ENCODE assay signal across 16 cellular contexts in the genomic region with DNA sequence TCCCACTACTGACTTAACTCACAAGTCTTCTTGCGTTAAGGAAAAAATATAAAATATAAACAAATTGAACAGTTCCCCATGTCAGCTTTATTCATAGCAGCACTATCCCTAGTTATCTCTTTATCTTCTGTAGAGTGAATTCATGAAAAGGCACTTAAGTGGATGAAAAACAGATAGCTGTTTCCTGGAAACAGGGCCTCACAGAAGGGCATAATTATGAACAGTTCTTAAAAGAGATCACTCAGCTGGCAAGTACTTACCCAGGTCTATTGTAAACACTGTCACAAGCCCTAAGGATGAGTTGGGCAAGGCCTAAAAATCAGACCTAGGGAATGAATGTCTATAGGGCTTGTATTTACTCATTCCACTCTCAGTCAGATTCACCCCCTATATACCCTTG. TPM values are rescaled to one million over a fixed set of nuclear protein-coding genes. Genes with fewer than 3 reads are reported as not detected.
DNase-seq lines count a peak whose midpoint lies in the region; ATAC-seq, FAIRE-seq and TF ChIP-seq lines count a peak whose summit lies in the region.
"Had no signal": no experiment of that assay in that cellular context is flagged by ENCODE, and none has a peak within 500 bp of the region (broad histone marks: within the 10 kb centered on the region; RNA-seq: fewer than 3 reads in every experiment).

No MANE protein-coding gene starts in this region.

- no peaks in the 10 kb centered on the region for H3K36me3 ChIP-seq in CD4-positive, CD25-positive, alpha-beta regulatory T cell (ENCODE audit: control insufficient read depth, insufficient read depth, low read length)
- H3K36me3 ChIP-seq: BLaER1 had no signal

- H3K4me1 ChIP-seq in CD4-positive, CD25-positive, alpha-beta regulatory T cell (ENCODE audit: control insufficient read depth, insufficient read depth, low read length, poor library complexity, severe bottlenecking), result peaks cover 7% of the 10 kb centered on the region
- H3K4me1 ChIP-seq: BLaER1 had no signal

- no peak overlapping the region for H3K4me3 ChIP-seq in CD4-positive, CD25-positive, alpha-beta regulatory T cell (ENCODE audit: low read depth, low read length)
- H3K4me3 ChIP-seq: BLaER1 had no signal

- peaks cover 0 to 3% of the 10 kb centered on the region in 2 experiments for H3K9me3 ChIP-seq in CD4-positive, CD25-positive, alpha-beta regulatory T cell (ENCODE audit: control insufficient read depth in 2 of 2, low read length in 2 of 2)
- H3K9me3 ChIP-seq: BLaER1 had no signal

- H3K4me3 Mint-ChIP-seq in CD4-positive, CD25-positive, alpha-beta regulatory T cell, result no peak overlapping the region
- H3K4me3 Mint-ChIP-seq: nephron progenitor cell had no signal

- no peaks in the 10 kb centered on the region for H3K36me3 Mint-ChIP-seq in CD4-positive, CD25-positive, alpha-beta regulatory T cell

- TF ChIP-seq POLR2A in GM12891 (IDR thresholded peaks at IDR 0.05; ENCODE audit: low read depth, low read length), result no peak

- H3K27me3 Mint-ChIP-seq in CD4-positive, CD25-positive, alpha-beta regulatory T cell, result no peaks in the 10 kb centered on the region

- FAIRE-seq in GM12891 (lab: Jason Lieb, UNC), result peak; percentile 55
- FAIRE-seq: endothelial cell of umbilical vein had no signal

- peak overlapping the region; percentile 14 for H3K27ac ChIP-seq in CD4-positive, CD25-positive, alpha-beta regulatory T cell (ENCODE audit: insufficient read depth, low read length, poor library complexity, severe bottlenecking)
- H3K27ac ChIP-seq: BLaER1 had no signal

- DNase-seq in CD4-positive, CD25-positive, alpha-beta regulatory T cell, result peak in 1 of 3 donors; percentile 79
- DNase-seq in GM12891 (ENCODE audit: insufficient read length, low spot score), result no peak
- DNase-seq in NCI-H748 (lab: John Stamatoyannopoulos, UW; ENCODE audit: unreplicated experiment), result peak; percentile 80
- peak; percentile 68 for DNase-seq in amniotic epithelial cell (ENCODE audit: low read depth)
- no peak for DNase-seq in SW480 (ENCODE audit: low spot score)
- DNase-seq in kidney tubule cell (ENCODE audit: low spot score), result no peak
- DNase-seq: activated CD4-positive, alpha-beta T cell treated with anti-CD3 and anti-CD28 coated beads for 1 hour; activated effector memory CD4-positive, alpha-beta T cell treated with Interleukin-2 at 50 U/mL for 16 hours; caudate nucleus; HCEC 1CT; hippocampal formation; nephron progenitor cell had no signal

- peaks cover 0 to 3% (median 0%) of the 10 kb centered on the region in 7 donors for H3K9me3 Mint-ChIP-seq in CD4-positive, CD25-positive, alpha-beta regulatory T cell

- H3K4me1 Mint-ChIP-seq in CD4-positive, CD25-positive, alpha-beta regulatory T cell, result peaks cover 0 to 25% (median 11%) of the 10 kb centered on the region in 4 donors

- peak; percentile 55 to 57 for ATAC-seq in CD4-positive, CD25-positive, alpha-beta regulatory T cell (ENCODE audit: low read depth in 2 of 2)
- ATAC-seq in GM21367 (IDR thresholded peaks at IDR 0.05; ENCODE audit: unreplicated experiment), result no peak
- ATAC-seq in HG02763 (IDR thresholded peaks at IDR 0.05; ENCODE audit: unreplicated experiment), result no peak

- H3K27me3 ChIP-seq in CD4-positive, CD25-positive, alpha-beta regulatory T cell (ENCODE audit: control insufficient read depth, insufficient read depth, low read length), result no peaks in the 10 kb centered on the region
- H3K27me3 ChIP-seq: BLaER1 had no signal

- H3K27ac Mint-ChIP-seq in CD4-positive, CD25-positive, alpha-beta regulatory T cell, result peak overlapping the region in 2 of 3 donors; percentile 49 to 50

TF ChIP-seq in GM12891, 5 proteins besides CTCF, POLR2A, EP300 and RAD21:
- no peak for TF ChIP-seq TAF1 (IDR thresholded peaks at IDR 0.05; ENCODE audit: low read depth, low read length)
- TF ChIP-seq POLR2AphosphoS5 (IDR thresholded peaks at IDR 0.05; ENCODE audit: low read depth, low read length), result no peak
- TF ChIP-seq SPI1 (IDR thresholded peaks at IDR 0.05; ENCODE audit: low read depth, low read length), result no peak
- TF ChIP-seq POU2F2 (IDR thresholded peaks at IDR 0.05; ENCODE audit: low read depth, low read length), result no peak
- no peak for TF ChIP-seq PAX5 (IDR thresholded peaks at IDR 0.05; ENCODE audit: insufficient read depth, low read length, severe bottlenecking)

RNA-seq across cellular contexts. Expression of gene MB21D2, which starts 10.7 kb away (rescaled TPM):
- total RNA-seq in CD4-positive, CD25-positive, alpha-beta regulatory T cell, result 10.8 TPM
- 1 to 10 TPM; 2.6 to 3.9 (median 3.0) TPM for polyA plus RNA-seq in CD4-positive, CD25-positive, alpha-beta regulatory T cell
- polyA plus RNA-seq in GM12891 (2012; ENCODE audit: low read depth, missing spikeins), result 11.9 TPM

Comparison
In these comparisons a context has a peak if more than half of its experiments do, and no peak if none do; other contexts are left out.
1. ATAC-seq: peak in CD4-positive, CD25-positive, alpha-beta regulatory T cell (2 of 2); none in GM21367 (single experiment) and HG02763 (single experiment).
2. DNase-seq: peak in NCI-H748 (single experiment) and amniotic epithelial cell (single experiment); none in GM12891 (single experiment), SW480 (single experiment) and kidney tubule cell (single experiment).